Comparison of ENCODE assay signal across 24 cellular contexts in genomic region chr17:59172436-59173004, GRCh38. TPM values are rescaled to one million over a fixed set of nuclear protein-coding genes. Genes with fewer than 3 reads are reported as not detected.
A peak's percentile ranks its signal among the peaks of the same experiment; 100 is the strongest.
DNase-seq lines count a peak whose midpoint lies in the region; ATAC-seq, FAIRE-seq and TF ChIP-seq lines count a peak whose summit lies in the region.
"Had no signal": no experiment of that assay in that cellular context is flagged by ENCODE, and none has a peak within 500 bp of the region (broad histone marks: within the 10 kb centered on the region; RNA-seq: fewer than 3 reads in every experiment).

No MANE protein-coding gene starts in this region.

- WGBS in K562 (ENCODE audit: insufficient coverage, low coverage, missing lambda C conversion rate): 95% methylated on average over 17 of the region's 33 CpGs
- WGBS in pancreas, 2 donors: 96 to 97% methylated on average over 27 to 33 of the region's 33 CpGs

- TF ChIP-seq CTCF in K562 (IDR thresholded peaks at IDR 0.05 in 2 of 3, conservative IDR thresholded peaks at IDR 0.05 in 1 of 3; ENCODE audit: insufficient read depth in 2 of 3, low read depth in 1 of 3, low read length in 3 of 3): no peak
- TF ChIP-seq CTCF in osteocyte (IDR thresholded peaks at IDR 0.05): no peak
- TF ChIP-seq CTCF in pancreas (IDR thresholded peaks at IDR 0.05): no peak

- DNase-seq in activated naive CD4-positive, alpha-beta T cell treated with anti-CD3 and anti-CD28 coated beads, Interleukin-2, amount 10 ng/mL, durations not matched to agents 7 days and 5 days: no peak
- DNase-seq in activated naive CD4-positive, alpha-beta T cell treated with anti-CD3 and anti-CD28 coated beads, Interleukin-2, amount 50 U/mL, for 72 hours (ENCODE audit: low spot score in 2 of 2): no peak
- DNase-seq in K562 (ENCODE audit: extremely low read depth in 1 of 4, low spot score in 3 of 4) (no peak), osteocyte (ENCODE audit: extremely low spot score, unreplicated experiment) (peak; percentile 82), GM03348 (ENCODE audit: low spot score) (no peak), pancreas (no peak), GDM1 (lab: John Stamatoyannopoulos, UW) (no peak)
- DNase-seq: Caco-2; CD4-positive, CD25-positive, alpha-beta regulatory T cell; CD8-positive, alpha-beta T cell; DMS153; DND-41; H9; HFFc6 had no signal

- intact Hi-C loops in K562 (cut with micrococcal nuclease) (no loop called here), pancreas (cut with DNase I) (no loop called here)

- H4K20me1 ChIP-seq in K562 (replicated peaks; ENCODE audit: control insufficient read depth, insufficient read depth, low read length): no peaks in the 10 kb centered on the region

- H3K4me3 Mint-ChIP-seq in activated naive CD4-positive, alpha-beta T cell treated with anti-CD3 and anti-CD28 coated beads, Interleukin-2, amount 10 ng/mL, durations not matched to agents 7 days and 5 days: no peak overlapping the region
- H3K4me3 Mint-ChIP-seq in osteocyte (ENCODE audit: unreplicated experiment): no peak overlapping the region
- H3K4me3 Mint-ChIP-seq: B cell; CD4-positive, CD25-positive, alpha-beta regulatory T cell; CD8-positive, alpha-beta T cell; GM23338; H9; HFFc6 had no signal

- no peak overlapping the region for H2AFZ ChIP-seq in K562 (ENCODE audit: low read depth, low read length)
- H2AFZ ChIP-seq: GM23338 had no signal

- FAIRE-seq in K562 (lab: Jason Lieb, UNC) (no peak), pancreas (lab: Jason Lieb, UNC) (no peak)
- FAIRE-seq: A204.1, G401.6, GM12891, GM18507 had no signal

- H3K9ac ChIP-seq in K562 (ENCODE audit: insufficient read depth in 1 of 2, low read depth in 2 of 2, low read length in 2 of 2): no peak overlapping the region
- H3K9ac ChIP-seq: BLaER1 had no signal

- CTCF ChIA-PET in activated naive CD4-positive, alpha-beta T cell treated with anti-CD3 and anti-CD28 coated beads, Interleukin-2, amount 10 ng/mL, durations not matched to agents 7 days and 5 days (lab: Charles Lee): no interaction called here
- CTCF ChIA-PET in K562 (lab: Yijun Ruan, JAX; ENCODE audit: low intra/inter-chr PET ratio): no interaction called here

- H3K36me3 Mint-ChIP-seq in activated naive CD4-positive, alpha-beta T cell treated with anti-CD3 and anti-CD28 coated beads, Interleukin-2, amount 10 ng/mL, durations not matched to agents 7 days and 5 days: peaks cover 58% of the 10 kb centered on the region
- H3K36me3 Mint-ChIP-seq in activated naive CD4-positive, alpha-beta T cell treated with anti-CD3 and anti-CD28 coated beads, Interleukin-2, amount 50 U/mL, for 72 hours: peaks cover 14 to 27% of the 10 kb centered on the region in 2 donors
- peaks cover 6% of the 10 kb centered on the region for H3K36me3 Mint-ChIP-seq in osteocyte (ENCODE audit: unreplicated experiment)
- H3K36me3 Mint-ChIP-seq: CD4-positive, CD25-positive, alpha-beta regulatory T cell; CD8-positive, alpha-beta T cell had no signal

- no peak for TF ChIP-seq POLR2A in K562 (conservative IDR thresholded peaks at IDR 0.05)

- H3K4me1 ChIP-seq in K562 (replicated peaks in 1 of 2; ENCODE audit: control insufficient read depth in 2 of 2, insufficient read depth in 2 of 2, low read length in 2 of 2): no peaks in the 10 kb centered on the region; a peak in 1 of 5 replicates
- H3K4me1 ChIP-seq in pancreas: no peaks in the 10 kb centered on the region
- H3K4me1 ChIP-seq: Caco-2 had no signal

- H3K27ac Mint-ChIP-seq in activated naive CD4-positive, alpha-beta T cell treated with anti-CD3 and anti-CD28 coated beads, Interleukin-2, amount 10 ng/mL, durations not matched to agents 7 days and 5 days: peak overlapping the region; percentile 28
- no peak overlapping the region for H3K27ac Mint-ChIP-seq in activated naive CD4-positive, alpha-beta T cell treated with anti-CD3 and anti-CD28 coated beads, Interleukin-2, amount 50 U/mL, for 72 hours
- no peak overlapping the region for H3K27ac Mint-ChIP-seq in osteocyte (ENCODE audit: unreplicated experiment)
- H3K27ac Mint-ChIP-seq: B cell; CD8-positive, alpha-beta T cell; GM23338; H9; HFFc6 had no signal

- H3K27me3 ChIP-seq in K562 (ENCODE audit: control insufficient read depth in 2 of 2, insufficient read depth in 2 of 2, low read length in 2 of 2) (no peaks in the 10 kb centered on the region), pancreas (no peaks in the 10 kb centered on the region)
- H3K27me3 ChIP-seq: BLaER1 had no signal

- peaks cover 11% of the 10 kb centered on the region for H3K79me2 ChIP-seq in K562 (ENCODE audit: control insufficient read depth, insufficient read depth, low read length)

- H3K9me3 ChIP-seq in K562 (replicated peaks; ENCODE audit: control insufficient read depth, insufficient read depth, low read depth, low read length) (no peaks in the 10 kb centered on the region; the same call in 1 of the 2 replicates), pancreas (no peaks in the 10 kb centered on the region)
- H3K9me3 ChIP-seq: Caco-2 had no signal

- H3K4me3 ChIP-seq in K562: no peak overlapping the region
- H3K4me3 ChIP-seq in pancreas: no peak overlapping the region
- H3K4me3 ChIP-seq: BLaER1, GM23338 had no signal

- TF ChIP-seq RAD21 in K562 (CRISPR knock-in tag; conservative IDR thresholded peaks at IDR 0.05 in 1 of 2, IDR thresholded peaks at IDR 0.05 in 1 of 2): no peak

- H3K36me3 ChIP-seq in K562 (ENCODE audit: control insufficient read depth, insufficient read depth, low read length): peaks cover 46% of the 10 kb centered on the region; the same call in 2 of the 3 replicates
- no peaks in the 10 kb centered on the region for H3K36me3 ChIP-seq in pancreas

- peaks cover 5% of the 10 kb centered on the region for H3K4me1 Mint-ChIP-seq in activated naive CD4-positive, alpha-beta T cell treated with anti-CD3 and anti-CD28 coated beads, Interleukin-2, amount 10 ng/mL, durations not matched to agents 7 days and 5 days
- no peaks in the 10 kb centered on the region for H3K4me1 Mint-ChIP-seq in osteocyte (ENCODE audit: unreplicated experiment)
- H3K4me1 Mint-ChIP-seq: GM23338, H9 had no signal

- no peak overlapping the region for H3K4me2 ChIP-seq in K562 (ENCODE audit: insufficient read depth, low read length)
- H3K4me2 ChIP-seq: BLaER1, GM23338 had no signal

- H3K27me3 Mint-ChIP-seq in activated naive CD4-positive, alpha-beta T cell treated with anti-CD3 and anti-CD28 coated beads, Interleukin-2, amount 10 ng/mL, durations not matched to agents 7 days and 5 days: no peaks in the 10 kb centered on the region
- no peaks in the 10 kb centered on the region for H3K27me3 Mint-ChIP-seq in osteocyte (ENCODE audit: unreplicated experiment)
- H3K27me3 Mint-ChIP-seq: B cell; CD4-positive, CD25-positive, alpha-beta regulatory T cell had no signal

- TF ChIP-seq EP300 in K562 (IDR thresholded peaks at IDR 0.05; ENCODE audit: low read length): no peak

- POLR2A ChIA-PET in K562 (lab: Yijun Ruan, JAX): interaction anchor here (1.3 to 1.9 kb wide), 3 partner anchors 9 to 14 kb away, joined by 3 to 7 read pairs (median 4); no protein-coding TSS in a partner anchor

- no peaks in the 10 kb centered on the region for H3K9me3 Mint-ChIP-seq in activated naive CD4-positive, alpha-beta T cell treated with anti-CD3 and anti-CD28 coated beads, Interleukin-2, amount 10 ng/mL, durations not matched to agents 7 days and 5 days
- no peaks in the 10 kb centered on the region for H3K9me3 Mint-ChIP-seq in activated naive CD4-positive, alpha-beta T cell treated with anti-CD3 and anti-CD28 coated beads, Interleukin-2, amount 50 U/mL, for 72 hours
- no peaks in the 10 kb centered on the region for H3K9me3 Mint-ChIP-seq in osteocyte (ENCODE audit: unreplicated experiment)
- H3K9me3 Mint-ChIP-seq: CD8-positive, alpha-beta T cell; H9 had no signal

- BruUV-seq in K562 (replicated peaks; lab: Mats Ljungman, UMichigan): no TSS peak

- no peak for ATAC-seq in activated naive CD4-positive, alpha-beta T cell treated with anti-CD3 and anti-CD28 coated beads, Interleukin-2, amount 50 U/mL, for 72 hours
- no peak for ATAC-seq in K562
- ATAC-seq in pancreas: no peak
- ATAC-seq: CD8-positive, alpha-beta T cell; GM23338; HCT116 had no signal

- no peaks in the 10 kb centered on the region for H3K9me1 ChIP-seq in K562 (ENCODE audit: control insufficient read depth, insufficient read depth, low read length)

- H3K27ac ChIP-seq in K562 (ENCODE audit: extremely low read depth, low read depth, low read length) (no peak overlapping the region), pancreas (no peak overlapping the region)
- H3K27ac ChIP-seq: 22Rv1, BLaER1, C4-2B had no signal

- in situ Hi-C loops in K562 (cut with MboI): no loop called here

RNA-seq across cellular contexts. Expression of gene PRR11, which starts 17.0 kb away (rescaled TPM):
- total RNA-seq in activated naive CD4-positive, alpha-beta T cell treated with anti-CD3 and anti-CD28 coated beads, Interleukin-2, amount 50 U/mL, for 72 hours: 100 to 1,000 TPM in 1 of 2 donors, 10 to 100 TPM in 1; 87.5 to 103 TPM
- 18.4 and 33.2 TPM in 2 replicates for total RNA-seq in K562 (2011; cell fraction: chromatin; rRNA removed; ENCODE audit: low replicate concordance)
- total RNA-seq in K562 (2011; cell fraction: nucleolus; rRNA removed): 11.7 and 13.4 TPM in 2 replicates
- 17.7 and 21.2 TPM in 2 replicates for total RNA-seq in K562 (2011; cell fraction: nucleoplasm; rRNA removed)
- total RNA-seq in K562 (2014; rRNA removed) (13.3 and 15.4 TPM in 2 replicates), K562 (2014; rRNA removed; fragmentation: Illumina TruSeq; extraction: Trizol) (55.1 and 61.7 TPM in 2 replicates), K562 (2015; rRNA removed; fragmentation: Illumina TruSeq; extraction: Trizol) (45.0 and 50.3 TPM in 2 replicates), K562 (2021) (41.5 and 46.4 TPM in 2 replicates), osteocyte (11.1 TPM in 2 replicates), pancreas (1 to 10 TPM in 2 of 6 donors, under 1 TPM in 4; 0.35 to 1.5 (median 0.81) TPM)
- polyA plus RNA-seq in K562 (2011; rRNA removed) (61.2 and 72.4 TPM in 2 replicates), K562 (2014; fragmentation: Illumina TruSeq; extraction: Trizol) (68.6 and 75.2 TPM in 2 replicates), K562 (2014; fragmentation: Nextera tagmentation; extraction: Ambion mirVana) (10 to 100 TPM; 28.8 to 34.7 TPM), K562 (2014; rRNA removed) (32.7 and 44.3 TPM in 2 replicates), pancreas (under 1 TPM; 0.08 to 0.40 TPM)
- polyA plus RNA-seq in K562 (2011; cell fraction: cytosol; rRNA removed): 30.0 and 47.7 TPM in 2 replicates
- 7.0 and 7.7 TPM in 2 replicates for polyA plus RNA-seq in K562 (2011; cell fraction: nucleus; rRNA removed)
- 38.8 and 66.0 TPM in 2 replicates for polyA plus RNA-seq in K562 (2012)
- polyA minus RNA-seq in K562 (2011; rRNA and poly(A)+ RNA removed): 75.4 and 80.7 TPM in 2 replicates
- 30.8 and 35.4 TPM in 2 replicates for polyA minus RNA-seq in K562 (2011; cell fraction: cytosol; rRNA and poly(A)+ RNA removed)
- polyA minus RNA-seq in K562 (2011; cell fraction: nucleus; rRNA and poly(A)+ RNA removed): 5.0 and 11.6 TPM in 2 replicates

RNA-seq across cellular contexts. Expression of gene SKA2, which starts 17.5 kb away (rescaled TPM):
- total RNA-seq in activated naive CD4-positive, alpha-beta T cell treated with anti-CD3 and anti-CD28 coated beads, Interleukin-2, amount 50 U/mL, for 72 hours: 10 to 100 TPM; 74.0 to 89.9 TPM
- total RNA-seq in K562 (2011; cell fraction: chromatin; rRNA removed; ENCODE audit: low replicate concordance): 12.0 and 35.9 TPM in 2 replicates
- total RNA-seq in K562 (2011; cell fraction: nucleolus; rRNA removed): 13.8 and 18.0 TPM in 2 replicates
- 27.6 and 40.7 TPM in 2 replicates for total RNA-seq in K562 (2011; cell fraction: nucleoplasm; rRNA removed)
- 101 and 156 TPM in 2 replicates for total RNA-seq in K562 (2014; rRNA removed)
- total RNA-seq in K562 (2014; rRNA removed; fragmentation: Illumina TruSeq; extraction: Trizol): 133 and 167 TPM in 2 replicates
- total RNA-seq in K562 (2015; rRNA removed; fragmentation: Illumina TruSeq; extraction: Trizol): 151 and 159 TPM in 2 replicates
- total RNA-seq in K562 (2021): 74.5 and 78.4 TPM in 2 replicates
- polyA plus RNA-seq in K562 (2011; rRNA removed): 39.2 and 58.1 TPM in 2 replicates
- polyA plus RNA-seq in K562 (2011; cell fraction: cytosol; rRNA removed): 9.4 and 22.2 TPM in 2 replicates
- polyA plus RNA-seq in K562 (2011; cell fraction: nucleus; rRNA removed): 6.1 and 9.9 TPM in 2 replicates
- polyA plus RNA-seq in K562 (2012): 70.4 and 189 TPM in 2 replicates
- 140 and 183 TPM in 2 replicates for polyA plus RNA-seq in K562 (2014; fragmentation: Illumina TruSeq; extraction: Trizol)
- polyA plus RNA-seq in K562 (2014; fragmentation: Nextera tagmentation; extraction: Ambion mirVana): 10 to 100 TPM; 93.5 to 96.9 TPM
- polyA plus RNA-seq in K562 (2014; rRNA removed): 140 and 158 TPM in 2 replicates
- polyA minus RNA-seq in K562 (2011; rRNA and poly(A)+ RNA removed): 51.4 and 53.3 TPM in 2 replicates
- polyA minus RNA-seq in K562 (2011; cell fraction: cytosol; rRNA and poly(A)+ RNA removed): 16.7 and 24.4 TPM in 2 replicates
- polyA minus RNA-seq in K562 (2011; cell fraction: nucleus; rRNA and poly(A)+ RNA removed): 13.9 and 18.7 TPM in 2 replicates
- total RNA-seq in osteocyte: 50.5 and 60.2 TPM in 2 replicates
- 10 to 100 TPM in 4 of 6 donors, 1 to 10 TPM in 2; 7.6 to 15.7 (median 11.4) TPM for total RNA-seq in pancreas
- 10 to 100 TPM; 15.4 to 19.5 TPM for polyA plus RNA-seq in pancreas

RNA-seq across cellular contexts. Expression of gene SMG8, which starts 37.3 kb away (rescaled TPM):
- 10 to 100 TPM; 14.0 to 19.1 TPM for total RNA-seq in activated naive CD4-positive, alpha-beta T cell treated with anti-CD3 and anti-CD28 coated beads, Interleukin-2, amount 50 U/mL, for 72 hours
- 26.2 and 31.5 TPM in 2 replicates for total RNA-seq in K562 (2011; cell fraction: chromatin; rRNA removed; ENCODE audit: low replicate concordance)
- total RNA-seq in K562 (2011; cell fraction: nucleolus; rRNA removed): 24.9 and 35.2 TPM in 2 replicates
- total RNA-seq in K562 (2011; cell fraction: nucleoplasm; rRNA removed): 20.5 and 25.2 TPM in 2 replicates
- total RNA-seq in K562 (2014; rRNA removed): 15.3 and 16.0 TPM in 2 replicates
- total RNA-seq in K562 (2014; rRNA removed; fragmentation: Illumina TruSeq; extraction: Trizol): 21.9 and 22.1 TPM in 2 replicates
- total RNA-seq in K562 (2015; rRNA removed; fragmentation: Illumina TruSeq; extraction: Trizol): 26.0 and 26.4 TPM in 2 replicates
- 18.3 and 19.2 TPM in 2 replicates for total RNA-seq in K562 (2021)
- polyA plus RNA-seq in K562 (2011; rRNA removed): 23.1 and 27.9 TPM in 2 replicates
- polyA plus RNA-seq in K562 (2011; cell fraction: cytosol; rRNA removed): 14.6 and 16.2 TPM in 2 replicates
- polyA plus RNA-seq in K562 (2011; cell fraction: nucleus; rRNA removed): 10.4 and 13.2 TPM in 2 replicates
- polyA plus RNA-seq in K562 (2012): 14.2 and 14.7 TPM in 2 replicates
- polyA plus RNA-seq in K562 (2014; fragmentation: Illumina TruSeq; extraction: Trizol): 18.0 and 23.0 TPM in 2 replicates
- 1 to 10 TPM; 3.5 to 5.1 TPM for polyA plus RNA-seq in K562 (2014; fragmentation: Nextera tagmentation; extraction: Ambion mirVana)
- polyA plus RNA-seq in K562 (2014; rRNA removed): 13.9 and 15.4 TPM in 2 replicates
- polyA minus RNA-seq in K562 (2011; rRNA and poly(A)+ RNA removed): 31.5 and 34.3 TPM in 2 replicates
- polyA minus RNA-seq in K562 (2011; cell fraction: cytosol; rRNA and poly(A)+ RNA removed): 11.5 and 15.1 TPM in 2 replicates
- polyA minus RNA-seq in K562 (2011; cell fraction: nucleus; rRNA and poly(A)+ RNA removed): 14.3 and 27.2 TPM in 2 replicates
- 18.5 and 21.5 TPM in 2 replicates for total RNA-seq in osteocyte
- 1 to 10 TPM; 3.0 to 6.4 (median 4.2) TPM for total RNA-seq in pancreas
- polyA plus RNA-seq in pancreas: 1 to 10 TPM; 1.2 to 3.4 TPM

RNA-seq across cellular contexts. Expression of gene GDPD1, which starts 47.8 kb away (rescaled TPM):
- total RNA-seq in activated naive CD4-positive, alpha-beta T cell treated with anti-CD3 and anti-CD28 coated beads, Interleukin-2, amount 50 U/mL, for 72 hours: 1 to 10 TPM; 2.7 to 3.7 TPM
- total RNA-seq in K562 (2011; cell fraction: chromatin; rRNA removed; ENCODE audit: low replicate concordance): 22.6 and 34.0 TPM in 2 replicates
- 13.3 and 18.2 TPM in 2 replicates for total RNA-seq in K562 (2011; cell fraction: nucleolus; rRNA removed)
- 21.1 and 23.0 TPM in 2 replicates for total RNA-seq in K562 (2011; cell fraction: nucleoplasm; rRNA removed)
- 5.7 and 7.9 TPM in 2 replicates for total RNA-seq in K562 (2014; rRNA removed)
- 14.8 and 15.1 TPM in 2 replicates for total RNA-seq in K562 (2014; rRNA removed; fragmentation: Illumina TruSeq; extraction: Trizol)
- 9.2 and 9.5 TPM in 2 replicates for total RNA-seq in K562 (2015; rRNA removed; fragmentation: Illumina TruSeq; extraction: Trizol)
- 9.3 and 11.0 TPM in 2 replicates for total RNA-seq in K562 (2021)
- polyA plus RNA-seq in K562 (2011; rRNA removed): 11.3 and 15.2 TPM in 2 replicates
- 2.2 and 5.1 TPM in 2 replicates for polyA plus RNA-seq in K562 (2011; cell fraction: cytosol; rRNA removed)
- polyA plus RNA-seq in K562 (2011; cell fraction: nucleus; rRNA removed): 5.9 and 8.1 TPM in 2 replicates
- polyA plus RNA-seq in K562 (2012): 4.9 and 7.1 TPM in 2 replicates
- 13.2 and 14.7 TPM in 2 replicates for polyA plus RNA-seq in K562 (2014; fragmentation: Illumina TruSeq; extraction: Trizol)
- 1 to 10 TPM; 7.8 to 8.1 TPM for polyA plus RNA-seq in K562 (2014; fragmentation: Nextera tagmentation; extraction: Ambion mirVana)
- 7.7 and 9.4 TPM in 2 replicates for polyA plus RNA-seq in K562 (2014; rRNA removed)
- polyA minus RNA-seq in K562 (2011; rRNA and poly(A)+ RNA removed): 24.4 and 25.6 TPM in 2 replicates
- 5.8 and 10.5 TPM in 2 replicates for polyA minus RNA-seq in K562 (2011; cell fraction: cytosol; rRNA and poly(A)+ RNA removed)
- polyA minus RNA-seq in K562 (2011; cell fraction: nucleus; rRNA and poly(A)+ RNA removed): 4.8 and 12.3 TPM in 2 replicates
- total RNA-seq in osteocyte: 3.0 and 3.3 TPM in 2 replicates
- total RNA-seq in pancreas: 1 to 10 TPM in 4 of 6 donors, under 1 TPM in 2; 0.60 to 2.4 (median 1.4) TPM
- 1 to 10 TPM in 1 of 2 donors, under 1 TPM in 1; 0.53 to 1.2 TPM for polyA plus RNA-seq in pancreas
